Comparison of ENCODE assay signal across 8 cellular contexts in the genomic region with DNA sequence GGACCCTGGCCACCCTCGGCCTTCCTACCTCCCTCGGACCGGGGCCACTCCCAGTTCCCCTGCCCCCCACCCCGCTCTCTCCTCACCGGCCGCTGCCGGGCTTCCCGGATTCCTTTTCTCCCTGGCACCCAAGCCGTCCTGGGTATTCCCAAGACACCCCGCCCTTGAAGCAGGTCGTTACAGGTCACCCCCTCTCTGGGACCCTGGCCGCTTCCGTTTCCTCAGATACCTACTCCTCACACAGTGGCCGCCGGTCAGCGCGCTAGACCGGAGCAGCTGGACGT. TPM values are rescaled to one million over a fixed set of nuclear protein-coding genes. Genes with fewer than 3 reads are reported as not detected.
DNase-seq lines count a peak whose midpoint lies in the region; ATAC-seq, FAIRE-seq and TF ChIP-seq lines count a peak whose summit lies in the region.

No MANE protein-coding gene starts in this region.

- no peak for TF ChIP-seq POLR2A in A549 (IDR thresholded peaks at IDR 0.05; ENCODE audit: low read length)

- CTCF ChIA-PET in A549 (lab: Yijun Ruan, JAX), result interaction anchor here (0.9 to 8.2 kb wide), 4 partner anchors 14 to 285 kb away, joined by 3 to 104 read pairs (median 9); no protein-coding TSS in a partner anchor

- H3K4me3 ChIP-seq in A549 (peak overlapping the region; percentile 89), SJSA1 (peak overlapping the region; percentile 75), epithelial cell of esophagus (ENCODE audit: low read length) (peak overlapping the region; percentile 80), neuron (ENCODE audit: low read length) (peak overlapping the region; percentile 99)

- H3K27me3 ChIP-seq in SJSA1 (replicated peaks) (no peaks in the 10 kb centered on the region), neuron (ENCODE audit: insufficient read depth, low read length) (no peaks in the 10 kb centered on the region)

- POLR2A ChIA-PET in A549 (lab: Yijun Ruan, JAX), result interaction anchor here (0.5 to 1.6 kb wide), 2 partner anchors 14 to 119 kb away, joined by 3 read pairs; no protein-coding TSS in a partner anchor

- H3K4me1 ChIP-seq in A549, result peaks cover 70% of the 10 kb centered on the region
- peaks cover 35% of the 10 kb centered on the region for H3K4me1 ChIP-seq in SJSA1 (replicated peaks)
- H3K4me1 ChIP-seq in neuron (ENCODE audit: insufficient read depth, low read length), result peaks cover 11% of the 10 kb centered on the region

- TF ChIP-seq EP300 in A549 (IDR thresholded peaks at IDR 0.05), result no peak

- TF ChIP-seq CTCF in A549 (IDR thresholded peaks at IDR 0.05) (no peak), epithelial cell of esophagus (IDR thresholded peaks at IDR 0.05; ENCODE audit: insufficient read depth, low read depth, low read length, missing control alignments) (no peak)

- DNase-seq in A549 (ENCODE audit: low read depth in 1 of 2, low spot score in 1 of 2), result no peak
- peak in 1 of 2 experiments; percentile 41 for DNase-seq in SJSA1 (ENCODE audit: low read depth in 1 of 2, low spot score in 2 of 2)
- peak; percentile 22 for DNase-seq in epithelial cell of esophagus (ENCODE audit: low read depth)
- DNase-seq in cortex of kidney (lab: John Stamatoyannopoulos, UW), result no peak
- DNase-seq in GM19240 (ENCODE audit: insufficient read length, low spot score), result no peak
- no peak for DNase-seq in activated CD4-positive, alpha-beta T cell treated with anti-CD3 and anti-CD28 coated beads, Interleukin-2, amount 50 U/mL, for 1 hour

- H2AFZ ChIP-seq in neuron (ENCODE audit: low read depth, low read length), result peak overlapping the region; percentile 75

- peak overlapping the region; percentile 91 to 95 for H3K27ac ChIP-seq in A549
- H3K27ac ChIP-seq in SJSA1, result peak overlapping the region; percentile 10

- FAIRE-seq in A549 (lab: Jason Lieb, UNC), result no peak

- ATAC-seq in A549, result peak; percentile 17 to 20
- ATAC-seq in GM19438 (IDR thresholded peaks at IDR 0.05; ENCODE audit: low read depth, unreplicated experiment), result peak; percentile 4

- H3K36me3 ChIP-seq in SJSA1, result no peaks in the 10 kb centered on the region
- no peaks in the 10 kb centered on the region for H3K36me3 ChIP-seq in neuron (ENCODE audit: insufficient read depth, low read length)

- TF ChIP-seq RAD21 in A549 (conservative IDR thresholded peaks at IDR 0.05 in 1 of 2, IDR thresholded peaks at IDR 0.05 in 1 of 2), result no peak

- H3K4me2 ChIP-seq in A549, result peak overlapping the region; percentile 90

- H3K9me3 ChIP-seq in A549 (no peaks in the 10 kb centered on the region), SJSA1 (replicated peaks) (no peaks in the 10 kb centered on the region), neuron (ENCODE audit: low read length) (no peaks in the 10 kb centered on the region)

- 0% methylated on average over 11 of the region's 19 CpGs for WGBS in A549 (ENCODE audit: missing lambda C conversion rate)

TF ChIP-seq in A549, 52 proteins besides CTCF, POLR2A, EP300 and RAD21:
- TF ChIP-seq MAFK (IDR thresholded peaks at IDR 0.05; ENCODE audit: partially characterized antibody), result no peak
- no peak for TF ChIP-seq ZFP36 (IDR thresholded peaks at IDR 0.05; ENCODE audit: borderline replicate concordance, partially characterized antibody)
- TF ChIP-seq, protein P1, sequence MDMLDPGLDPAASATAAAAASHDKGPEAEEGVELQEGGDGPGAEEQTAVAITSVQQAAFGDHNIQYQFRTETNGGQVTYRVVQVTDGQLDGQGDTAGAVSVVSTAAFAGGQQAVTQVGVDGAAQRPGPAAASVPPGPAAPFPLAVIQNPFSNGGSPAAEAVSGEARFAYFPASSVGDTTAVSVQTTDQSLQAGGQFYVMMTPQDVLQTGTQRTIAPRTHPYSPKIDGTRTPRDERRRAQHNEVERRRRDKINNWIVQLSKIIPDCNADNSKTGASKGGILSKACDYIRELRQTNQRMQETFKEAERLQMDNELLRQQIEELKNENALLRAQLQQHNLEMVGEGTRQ (IDR thresholded peaks at IDR 0.05), result no peak
- TF ChIP-seq JUN (IDR thresholded peaks at IDR 0.05), result peak in 1 of 2 experiments; percentile 11; a peak in 2 of 5 replicates
- no peak for TF ChIP-seq CHD2 (IDR thresholded peaks at IDR 0.05; ENCODE audit: low read length, partially characterized antibody)
- TF ChIP-seq ZSCAN20 (CRISPR knock-in tag; IDR thresholded peaks at IDR 0.05), result no peak
- no peak for TF ChIP-seq NFE2L2 (conservative IDR thresholded peaks at IDR 0.05; ENCODE audit: low read length)
- 0 out of 2 replicates have a peak, but pooled peaks have one; percentile 31 for TF ChIP-seq HDAC2 (IDR thresholded peaks at IDR 0.05)
- no peak for TF ChIP-seq GATA3 (IDR thresholded peaks at IDR 0.05; ENCODE audit: borderline replicate concordance)
- TF ChIP-seq JUNB (IDR thresholded peaks at IDR 0.05), result no peak

RNA-seq across cellular contexts. Expression of a gene that starts 0.5 kb away (rescaled TPM):
- polyA plus RNA-seq in A549 (2011; rRNA removed), result 134 and 151 TPM in 2 replicates
- polyA plus RNA-seq in A549 (2012; cell fraction: cytosol; rRNA removed), result 53.2 and 62.9 TPM in 2 replicates
- polyA plus RNA-seq in A549 (2012; cell fraction: nucleus; rRNA removed), result 91.2 and 105 TPM in 2 replicates
- polyA plus RNA-seq in A549 (2017; fragmentation: RNase III; extraction: RNeasy Plus Mini Kit Qiagen cat#74134 plus additional on column Dnase treatment), result 34.6 to 41.2 TPM (median 40.8 TPM) in 3 replicates
- 164 and 177 TPM in 2 replicates for polyA minus RNA-seq in A549 (2011; rRNA and poly(A)+ RNA removed)
- total RNA-seq in SJSA1 (2014; rRNA removed; shearing (Covaris generic)), result 11.1 and 11.4 TPM in 2 replicates

RNA-seq across cellular contexts. Expression of a gene that starts 32.9 kb away (rescaled TPM):
- polyA plus RNA-seq in A549 (2011; rRNA removed) (11.4 and 11.9 TPM in 2 replicates), A549 (2017; fragmentation: RNase III; extraction: RNeasy Plus Mini Kit Qiagen cat#74134 plus additional on column Dnase treatment) (16.5 to 17.5 TPM (median 17.1 TPM) in 3 replicates)
- polyA plus RNA-seq in A549 (2012; cell fraction: cytosol; rRNA removed), result 16.2 and 22.3 TPM in 2 replicates
- 18.7 and 24.0 TPM in 2 replicates for polyA plus RNA-seq in A549 (2012; cell fraction: nucleus; rRNA removed)
- 20.1 and 21.5 TPM in 2 replicates for polyA minus RNA-seq in A549 (2011; rRNA and poly(A)+ RNA removed)
- total RNA-seq in SJSA1 (2014; rRNA removed; shearing (Covaris generic)), result 15.0 and 17.2 TPM in 2 replicates
